In genomic region chr1:11880911-11881748, GRCh38 we compare ENCODE assay signal across 1 cellular context.
A peak's percentile ranks its signal among the peaks of the same experiment; 100 is the strongest.
TF ChIP-seq lines count a peak whose summit lies in the region.

No MANE protein-coding gene starts in this region.

TF ChIP-seq in K562, 482 proteins besides CTCF, POLR2A, EP300 and RAD21 (continued from another document and continues in another):
- TF ChIP-seq ETV5 (CRISPR knock-in tag; IDR thresholded peaks at IDR 0.05; ENCODE audit: low read depth) = peak; percentile 82
- peak in 1 of 2 experiments; percentile 78 for TF ChIP-seq E2F6 (IDR thresholded peaks at IDR 0.05; ENCODE audit: borderline replicate concordance in 1 of 2, extremely low read depth in 1 of 2, insufficient read depth in 1 of 2, insufficient read length in 1 of 2, low read depth in 1 of 2, low read length in 1 of 2, poor library complexity in 1 of 2, severe bottlenecking in 1 of 2)
- peak; percentile 39 for TF ChIP-seq ARHGAP35 (IDR thresholded peaks at IDR 0.05; ENCODE audit: partially characterized antibody)
- no peak for TF ChIP-seq TCF3 (CRISPR knock-in tag; IDR thresholded peaks at IDR 0.05)
- TF ChIP-seq PBX2 (CRISPR knock-in tag; IDR thresholded peaks at IDR 0.05; ENCODE audit: low read depth) = no peak
- TF ChIP-seq PBX2 (tag; conservative IDR thresholded peaks at IDR 0.05; ENCODE audit: low read depth) = 0 out of 2 replicates have a peak, but pooled peaks have one; percentile 8
- TF ChIP-seq ZNF584 (CRISPR knock-in tag; IDR thresholded peaks at IDR 0.05; ENCODE audit: low read depth) = peak; percentile 71; the same call in 1 of the 2 replicates
- peak; percentile 81 for TF ChIP-seq ESRRA (IDR thresholded peaks at IDR 0.05; ENCODE audit: borderline replicate concordance, low read depth)
- 0 out of 2 replicates have a peak, but pooled peaks have one; percentile 30 for TF ChIP-seq ZNF134 (CRISPR knock-in tag; conservative IDR thresholded peaks at IDR 0.05)
- TF ChIP-seq TEAD1 (CRISPR knock-in tag; IDR thresholded peaks at IDR 0.05) = peak in 1 of 2 experiments; percentile 36; a peak in 1 of 4 replicates
- TF ChIP-seq HMGXB4 (CRISPR knock-in tag; IDR thresholded peaks at IDR 0.05) = 0 out of 2 replicates have a peak, but pooled peaks have one; percentile 44
- no peak for TF ChIP-seq NR2C2 (CRISPR knock-in tag; IDR thresholded peaks at IDR 0.05)
- TF ChIP-seq NR2C2 (tag; IDR thresholded peaks at IDR 0.05) = peak; percentile 73
- 0 out of 2 replicates have a peak, but pooled peaks have one; percentile 32 for TF ChIP-seq GATAD2A (IDR thresholded peaks at IDR 0.05)
- 0 out of 2 replicates have a peak, but pooled peaks have one; percentile 37 for TF ChIP-seq NFRKB (IDR thresholded peaks at IDR 0.05; ENCODE audit: low read depth)
- peak; percentile 46; the same call in 1 of the 2 replicates for TF ChIP-seq ZNF197 (CRISPR knock-in tag; IDR thresholded peaks at IDR 0.05; ENCODE audit: low read depth)
- TF ChIP-seq ZNF316 (IDR thresholded peaks at IDR 0.05) = 0 out of 2 replicates have a peak, but pooled peaks have one; percentile 18
- TF ChIP-seq JUNB (CRISPR knock-in tag; conservative IDR thresholded peaks at IDR 0.05) = no peak
- 0 out of 2 replicates have a peak, but pooled peaks have one; percentile 4 for TF ChIP-seq NFIX (CRISPR knock-in tag; IDR thresholded peaks at IDR 0.05; ENCODE audit: low read depth)
- no peak for TF ChIP-seq NR2C1 (IDR thresholded peaks at IDR 0.05)
- peak; percentile 71 for TF ChIP-seq NR2C1 (tag; IDR thresholded peaks at IDR 0.05)
- TF ChIP-seq CXXC5 (CRISPR knock-in tag; IDR thresholded peaks at IDR 0.05) = peak; percentile 88
- no peak for TF ChIP-seq PHF20 (IDR thresholded peaks at IDR 0.05; ENCODE audit: partially characterized antibody)
- peak; percentile 88 for TF ChIP-seq CREB3 (tag; conservative IDR thresholded peaks at IDR 0.05; ENCODE audit: low read depth)
- TF ChIP-seq ZNF175 (CRISPR knock-in tag; IDR thresholded peaks at IDR 0.05; ENCODE audit: low read depth) = peak; percentile 94
- no peak for TF ChIP-seq HMG20A (CRISPR knock-in tag; conservative IDR thresholded peaks at IDR 0.05)
- TF ChIP-seq MTF1 (CRISPR knock-in tag; IDR thresholded peaks at IDR 0.05; ENCODE audit: borderline replicate concordance) = 0 out of 2 replicates have a peak, but pooled peaks have one; percentile 5
- TF ChIP-seq PHTF2 (CRISPR knock-in tag; IDR thresholded peaks at IDR 0.05) = no peak
- peak; percentile 38; the same call in 1 of the 2 replicates for TF ChIP-seq POLR2G (IDR thresholded peaks at IDR 0.05; ENCODE audit: low read depth, low read length)
- TF ChIP-seq ERF (CRISPR knock-in tag; IDR thresholded peaks at IDR 0.05) = peak; percentile 73
- TF ChIP-seq HDAC2 (IDR thresholded peaks at IDR 0.05) = 0 out of 2 replicates have a peak, but pooled peaks have one; percentile 15
- TF ChIP-seq ZNF354B (CRISPR knock-in tag; IDR thresholded peaks at IDR 0.05) = no peak
- no peak for TF ChIP-seq MCM5 (IDR thresholded peaks at IDR 0.05; ENCODE audit: low read depth)
- TF ChIP-seq FIP1L1 (IDR thresholded peaks at IDR 0.05; ENCODE audit: low read depth, low read length, poor library complexity, severe bottlenecking) = no peak
- TF ChIP-seq MECOM (CRISPR knock-in tag; IDR thresholded peaks at IDR 0.05) = peak; percentile 72; the same call in 1 of the 2 replicates
- peak; percentile 48 for TF ChIP-seq RBFOX2 (IDR thresholded peaks at IDR 0.05; ENCODE audit: low read depth, low read length)
- TF ChIP-seq SMARCA5 (IDR thresholded peaks at IDR 0.05) = no peak
- TF ChIP-seq ARID2 (IDR thresholded peaks at IDR 0.05) = no peak
- TF ChIP-seq NR4A1 (CRISPR knock-in tag; IDR thresholded peaks at IDR 0.05) = no peak
- peak; percentile 72 for TF ChIP-seq NR4A1 (tag; IDR thresholded peaks at IDR 0.05)
- 0 out of 2 replicates have a peak, but pooled peaks have one; percentile 21 for TF ChIP-seq JUND (IDR thresholded peaks at IDR 0.05; ENCODE audit: borderline replicate concordance, low read depth, low read length)
- peak; percentile 67; the same call in 1 of the 3 replicates for TF ChIP-seq JUND (tag; IDR thresholded peaks at IDR 0.05; ENCODE audit: borderline replicate concordance, low read depth, low read length)
- no peak for TF ChIP-seq E4F1 (CRISPR knock-in tag; IDR thresholded peaks at IDR 0.05; ENCODE audit: borderline replicate concordance)
- peak; percentile 96 for TF ChIP-seq SMAD4 (CRISPR knock-in tag; conservative IDR thresholded peaks at IDR 0.05)
- peak; percentile 54; the same call in 1 of the 2 replicates for TF ChIP-seq HSF4 (CRISPR knock-in tag; IDR thresholded peaks at IDR 0.05; ENCODE audit: borderline replicate concordance)
- 0 out of 2 replicates have a peak, but pooled peaks have one; percentile 69 for TF ChIP-seq ZKSCAN8 (CRISPR knock-in tag; IDR thresholded peaks at IDR 0.05)
- TF ChIP-seq OTX1 (CRISPR knock-in tag; IDR thresholded peaks at IDR 0.05) = 0 out of 2 replicates have a peak, but pooled peaks have one; percentile 15
- 0 out of 2 replicates have a peak, but pooled peaks have one; percentile 17 for TF ChIP-seq MITF (IDR thresholded peaks at IDR 0.05)
- peak; percentile 10 to 28; a peak in 1 of 4 replicates for TF ChIP-seq NRF1 (conservative IDR thresholded peaks at IDR 0.05 in 1 of 2, IDR thresholded peaks at IDR 0.05 in 1 of 2)
- TF ChIP-seq ZNF41 (CRISPR knock-in tag; conservative IDR thresholded peaks at IDR 0.05) = 0 out of 2 replicates have a peak, but pooled peaks have one; percentile 54
- 0 out of 4 replicates have a peak, but pooled peaks of 1 of the 2 experiments have one; percentile 18 for TF ChIP-seq FOXK2 (conservative IDR thresholded peaks at IDR 0.05 in 1 of 2, IDR thresholded peaks at IDR 0.05 in 1 of 2; ENCODE audit: low read depth in 2 of 2)
- no peak for TF ChIP-seq SLC30A9 (CRISPR knock-in tag; IDR thresholded peaks at IDR 0.05)
- no peak for TF ChIP-seq HNRNPUL1 (IDR thresholded peaks at IDR 0.05; ENCODE audit: low read length)
- TF ChIP-seq LEF1 (IDR thresholded peaks at IDR 0.05) = peak; percentile 15; the same call in 1 of the 2 replicates
- TF ChIP-seq PATZ1 (CRISPR knock-in tag; IDR thresholded peaks at IDR 0.05; ENCODE audit: borderline replicate concordance) = peak; percentile 76; the same call in 1 of the 2 replicates
- no peak for TF ChIP-seq DLX4 (CRISPR knock-in tag; IDR thresholded peaks at IDR 0.05)
- 0 out of 2 replicates have a peak, but pooled peaks have one; percentile 16 for TF ChIP-seq TCF15 (CRISPR knock-in tag; IDR thresholded peaks at IDR 0.05)
- TF ChIP-seq ZBTB17 (CRISPR knock-in tag; IDR thresholded peaks at IDR 0.05) = 0 out of 2 replicates have a peak, but pooled peaks have one; percentile 55
